ENCODE assay signal across 8 cellular contexts in the genomic region with DNA sequence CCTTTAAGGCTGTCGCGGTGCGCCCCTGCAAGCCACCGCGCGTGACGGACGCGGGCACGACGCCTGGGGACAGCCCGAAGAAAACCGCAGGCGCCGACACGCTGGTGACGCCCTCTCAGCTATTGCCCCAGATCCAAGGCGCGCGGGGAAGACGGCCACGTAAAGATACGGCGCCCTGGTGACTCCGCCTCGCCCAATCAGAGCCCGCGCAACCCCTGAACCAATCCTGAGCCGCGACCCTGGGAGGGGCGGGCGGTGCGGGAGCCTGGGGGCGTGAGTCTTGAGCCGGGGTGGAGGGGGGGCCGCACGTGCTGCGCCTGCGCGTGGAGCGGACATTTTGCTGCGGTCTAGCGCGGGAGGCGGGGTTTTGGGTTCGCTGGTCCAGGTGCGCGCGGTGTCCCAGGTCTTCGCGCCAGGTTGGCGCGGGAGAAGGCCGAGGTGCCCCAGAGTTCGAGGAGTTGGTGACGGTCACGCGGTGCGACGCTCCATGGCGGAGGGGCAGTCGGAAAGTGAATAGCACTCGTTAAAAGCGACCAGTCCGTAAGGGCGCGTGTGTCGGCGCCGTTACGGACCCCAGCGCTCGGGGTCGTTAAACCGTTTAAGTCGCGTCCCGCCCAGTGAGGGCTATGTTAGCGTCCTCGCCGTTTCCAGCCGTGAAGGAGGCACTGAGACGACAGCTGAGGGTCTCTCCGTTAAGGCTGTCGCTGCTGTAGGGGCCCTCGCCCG. TPM values are rescaled to one million over a fixed set of nuclear protein-coding genes. Genes with fewer than 3 reads are reported as not detected.
DNase-seq lines count a peak whose midpoint lies in the region; ATAC-seq and TF ChIP-seq lines count a peak whose summit lies in the region.

No MANE protein-coding gene starts in this region.

- peak overlapping the region; percentile 86 for H3K27ac ChIP-seq in GM23338 (ENCODE audit: low read depth)

- H3K9me2 ChIP-seq in GM23338 (ENCODE audit: insufficient read depth), result no peaks in the 10 kb centered on the region

- H3K27ac Mint-ChIP-seq in GM23338, result peak overlapping the region; percentile 99
- peak overlapping the region; percentile 94 for H3K27ac Mint-ChIP-seq in activated T-helper 17 cell treated with anti-CD3 and anti-CD28 coated beads, Interleukin-2, amount 50 U/mL, for 72 hours
- peak overlapping the region; percentile 91 to 99 (median 98) for H3K27ac Mint-ChIP-seq in naive thymus-derived CD8-positive, alpha-beta T cell
- H3K27ac Mint-ChIP-seq in stimulated activated naive B cell treated with anti-CD40 and anti-IgM and Interleukin-4, amounts not matched to agents 10 μg/mL and 1 μg/mL and 100 μg/mL, for 72 hours, result peak overlapping the region; percentile 99

- 0 out of 2 replicates have a peak, but pooled peaks cover 7% of the 10 kb centered on the region for H3K27me3 ChIP-seq in GM23338 (ENCODE audit: insufficient read depth)

- no peaks in the 10 kb centered on the region for H3K36me3 Mint-ChIP-seq in GM23338 (ENCODE audit: low read depth)
- peaks cover 7% of the 10 kb centered on the region for H3K36me3 Mint-ChIP-seq in activated T-helper 17 cell treated with anti-CD3 and anti-CD28 coated beads, Interleukin-2, amount 50 U/mL, for 72 hours (ENCODE audit: low read depth)
- H3K36me3 Mint-ChIP-seq in naive thymus-derived CD8-positive, alpha-beta T cell, result no peaks in the 10 kb centered on the region
- no peaks in the 10 kb centered on the region for H3K36me3 Mint-ChIP-seq in stimulated activated naive B cell treated with anti-CD40 and anti-IgM and Interleukin-4, amounts not matched to agents 10 μg/mL and 1 μg/mL and 100 μg/mL, for 72 hours

- no peaks in the 10 kb centered on the region for H3K9me3 Mint-ChIP-seq in GM23338
- H3K9me3 Mint-ChIP-seq in activated T-helper 17 cell treated with anti-CD3 and anti-CD28 coated beads, Interleukin-2, amount 50 U/mL, for 72 hours, result no peaks in the 10 kb centered on the region
- H3K9me3 Mint-ChIP-seq in naive thymus-derived CD8-positive, alpha-beta T cell, result no peaks in the 10 kb centered on the region
- H3K9me3 Mint-ChIP-seq in stimulated activated naive B cell treated with anti-CD40 and anti-IgM and Interleukin-4, amounts not matched to agents 10 μg/mL and 1 μg/mL and 100 μg/mL, for 72 hours, result no peaks in the 10 kb centered on the region

- ATAC-seq in GM23338, result peak; percentile 98
- ATAC-seq in activated T-helper 17 cell treated with anti-CD3 and anti-CD28 coated beads, Interleukin-2, amount 50 U/mL, for 72 hours (replicated peaks), result peak; percentile 100
- peak; percentile 97 to 98 for ATAC-seq in naive thymus-derived CD8-positive, alpha-beta T cell
- peak; percentile 99 for ATAC-seq in stimulated activated naive B cell treated with anti-CD40 and anti-IgM and Interleukin-4, amounts not matched to agents 10 μg/mL and 1 μg/mL and 100 μg/mL, for 72 hours (replicated peaks)

- no peaks in the 10 kb centered on the region for H3K79me2 ChIP-seq in GM23338 (replicated peaks; ENCODE audit: insufficient read depth)

- peak overlapping the region; percentile 98 for H2AFZ ChIP-seq in GM23338

- DNase-seq in Daoy (ENCODE audit: low read depth) (peak; percentile 99), GM23338 (ENCODE audit: low spot score) (peak; percentile 99), Kasumi-1 (lab: John Stamatoyannopoulos, UW) (peak; percentile 81 to 83), RKO (ENCODE audit: low spot score) (peak; percentile 91), fibroblast of mammary gland (ENCODE audit: low read depth) (peak; percentile 94)
- peak; percentile 96 to 99 (median 98) for DNase-seq in naive thymus-derived CD8-positive, alpha-beta T cell
- DNase-seq in stimulated activated naive B cell treated with anti-CD40 and anti-IgM and Interleukin-4, amounts not matched to agents 10 μg/mL and 1 μg/mL and 100 μg/mL, for 72 hours, result peak; percentile 97

- H3F3A ChIP-seq in GM23338 (replicated peaks; ENCODE audit: low read depth), result no peaks in the 10 kb centered on the region

- H3K27me3 Mint-ChIP-seq in GM23338 (ENCODE audit: insufficient read depth, low read depth, poor library complexity), result peaks cover 8% of the 10 kb centered on the region
- no peaks in the 10 kb centered on the region for H3K27me3 Mint-ChIP-seq in activated T-helper 17 cell treated with anti-CD3 and anti-CD28 coated beads, Interleukin-2, amount 50 U/mL, for 72 hours
- no peaks in the 10 kb centered on the region for H3K27me3 Mint-ChIP-seq in naive thymus-derived CD8-positive, alpha-beta T cell
- no peaks in the 10 kb centered on the region for H3K27me3 Mint-ChIP-seq in stimulated activated naive B cell treated with anti-CD40 and anti-IgM and Interleukin-4, amounts not matched to agents 10 μg/mL and 1 μg/mL and 100 μg/mL, for 72 hours

- peaks cover 18% of the 10 kb centered on the region; the same call in 1 of the 2 replicates for H3K4me1 ChIP-seq in GM23338 (ENCODE audit: insufficient read depth)

- peaks cover 15% of the 10 kb centered on the region for H3K4me1 Mint-ChIP-seq in GM23338
- H3K4me1 Mint-ChIP-seq in activated T-helper 17 cell treated with anti-CD3 and anti-CD28 coated beads, Interleukin-2, amount 50 U/mL, for 72 hours, result peaks cover 4% of the 10 kb centered on the region
- peaks cover 5 to 21% (median 17%) of the 10 kb centered on the region in 4 donors for H3K4me1 Mint-ChIP-seq in naive thymus-derived CD8-positive, alpha-beta T cell
- peaks cover 8 to 18% of the 10 kb centered on the region in 2 donors for H3K4me1 Mint-ChIP-seq in stimulated activated naive B cell treated with anti-CD40 and anti-IgM and Interleukin-4, amounts not matched to agents 10 μg/mL and 1 μg/mL and 100 μg/mL, for 72 hours

- POLR2A ChIA-PET in naive thymus-derived CD8-positive, alpha-beta T cell (lab: Charles Lee), result interaction anchor here (0.6 to 3.1 kb wide), 9 partner anchors 9 to 194 kb away, joined by 3 to 51 read pairs (median 4); a partner anchor contains a TSS

- H3K4me3 Mint-ChIP-seq in GM23338, result peak overlapping the region; percentile 96
- H3K4me3 Mint-ChIP-seq in activated T-helper 17 cell treated with anti-CD3 and anti-CD28 coated beads, Interleukin-2, amount 50 U/mL, for 72 hours, result peak overlapping the region; percentile 89
- H3K4me3 Mint-ChIP-seq in naive thymus-derived CD8-positive, alpha-beta T cell, result peak overlapping the region; percentile 82 to 94 (median 91)
- H3K4me3 Mint-ChIP-seq in stimulated activated naive B cell treated with anti-CD40 and anti-IgM and Interleukin-4, amounts not matched to agents 10 μg/mL and 1 μg/mL and 100 μg/mL, for 72 hours, result peak overlapping the region; percentile 88 to 97

- H3K4me3 ChIP-seq in GM23338 (peak overlapping the region; percentile 81), fibroblast of mammary gland (ENCODE audit: control insufficient read depth, low read depth, low read length) (peak overlapping the region; percentile 80)

- H4K20me1 ChIP-seq in GM23338 (replicated peaks; ENCODE audit: insufficient read depth), result no peaks in the 10 kb centered on the region

- no peaks in the 10 kb centered on the region for H3K36me3 ChIP-seq in GM23338 (ENCODE audit: insufficient read depth)

- peak overlapping the region; percentile 86 for H3K4me2 ChIP-seq in GM23338

- TF ChIP-seq CTCF in GM23338 (conservative IDR thresholded peaks at IDR 0.05; ENCODE audit: low read depth in 2 of 2), result no peak
- no peak for TF ChIP-seq CTCF in fibroblast of mammary gland (conservative IDR thresholded peaks at IDR 0.05; ENCODE audit: control insufficient read depth, insufficient read depth, low read depth, low read length)

RNA-seq across cellular contexts. Expression of a gene that starts 15.9 kb away (rescaled TPM):
- 0.09 TPM in 1 of 2 replicates, not detected in the other for total RNA-seq in Daoy (2014; rRNA removed; shearing (Covaris generic))
- 0.31 and 0.59 TPM in 2 replicates for total RNA-seq in GM23338 (2014; rRNA removed; shearing (Covaris generic))
- 0.24 and 0.29 TPM in 2 replicates for polyA plus RNA-seq in GM23338 (2016; fragmentation: Nextera tagmentation; extraction: Ambion mirVana)
- under 1 TPM; 0.15 to 0.21 TPM for total RNA-seq in activated T-helper 17 cell treated with anti-CD3 and anti-CD28 coated beads, Interleukin-2, amount 50 U/mL, for 72 hours
- total RNA-seq in naive thymus-derived CD8-positive, alpha-beta T cell, result under 1 TPM in 1 of 2 experiments, not detected in 1; 0.10 TPM
- polyA plus RNA-seq in naive thymus-derived CD8-positive, alpha-beta T cell, result 1 to 10 TPM in 1 of 3 donors, under 1 TPM in 2; 0.07 to 3.7 (median 0.17) TPM

RNA-seq across cellular contexts. Expression of a gene that starts 50.1 kb away (rescaled TPM):
- 238 and 499 TPM in 2 replicates for total RNA-seq in Daoy (2014; rRNA removed; shearing (Covaris generic))
- total RNA-seq in GM23338 (2014; rRNA removed; shearing (Covaris generic)), result 439 and 678 TPM in 2 replicates
- polyA plus RNA-seq in GM23338 (2016; fragmentation: Nextera tagmentation; extraction: Ambion mirVana), result 2,192 and 2,269 TPM in 2 replicates
- total RNA-seq in activated T-helper 17 cell treated with anti-CD3 and anti-CD28 coated beads, Interleukin-2, amount 50 U/mL, for 72 hours, result 100 to 1,000 TPM; 476 to 986 TPM
- 100 to 1,000 TPM; 446 to 467 TPM for total RNA-seq in naive thymus-derived CD8-positive, alpha-beta T cell
- 100 to 1,000 TPM; 370 to 590 (median 468) TPM for polyA plus RNA-seq in naive thymus-derived CD8-positive, alpha-beta T cell

Comparison
In these comparisons a context has a peak if more than half of its experiments do, and no peak if none do; other contexts are left out.
1. Peak in every context shown above with its lines: DNase-seq, ATAC-seq, H3K4me3 ChIP-seq and H3K27ac ChIP-seq.